In the genomic region with DNA sequence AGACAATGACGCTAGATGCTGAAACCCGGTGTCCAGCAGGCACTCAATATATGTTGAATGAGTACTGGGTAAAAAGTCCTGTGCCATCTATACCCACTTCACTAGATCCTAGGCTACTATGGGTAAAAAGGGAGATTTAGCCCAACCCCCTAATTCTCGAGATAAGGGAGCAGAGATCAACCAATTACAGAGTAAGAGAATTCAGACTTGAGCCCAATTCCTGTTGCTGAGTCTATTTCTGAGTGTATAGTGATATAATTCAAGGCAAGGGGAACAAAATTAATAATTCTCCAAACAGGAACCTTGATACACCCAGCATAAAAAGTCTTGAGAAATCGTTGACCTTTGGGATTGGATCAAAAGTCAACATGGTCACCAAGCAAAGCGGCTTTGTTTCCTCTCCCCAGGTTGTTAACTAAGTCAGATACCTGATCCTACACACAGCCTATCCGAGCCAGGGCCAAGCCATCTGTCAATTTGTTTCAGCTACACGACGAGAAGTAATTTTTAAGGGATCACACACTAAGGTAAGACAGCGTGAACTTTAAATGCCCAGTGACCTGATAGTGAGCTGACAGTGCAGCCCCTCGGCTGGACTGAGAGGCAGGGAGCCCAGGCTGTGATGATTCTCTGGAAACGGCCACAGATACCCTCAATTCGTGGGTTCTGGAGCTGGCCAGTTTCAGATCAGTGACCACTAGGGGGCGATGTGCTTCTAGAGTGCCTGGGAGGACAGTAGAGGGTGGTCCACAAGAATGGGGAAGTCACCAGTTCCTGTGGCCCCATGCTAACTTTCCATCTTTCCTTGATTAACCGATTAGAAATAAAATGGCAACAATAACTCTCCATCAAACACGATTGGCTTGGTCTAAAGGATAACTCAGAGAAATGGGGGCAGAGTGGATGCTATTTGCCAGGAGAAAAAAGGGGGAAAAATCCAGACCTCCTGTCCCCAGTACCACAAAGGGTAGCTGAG, we compare ENCODE assay signal across 8 cellular contexts. TPM values are rescaled to one million over a fixed set of nuclear protein-coding genes. Genes with fewer than 3 reads are reported as not detected.
DNase-seq lines count a peak whose midpoint lies in the region; ATAC-seq and TF ChIP-seq lines count a peak whose summit lies in the region.

No MANE protein-coding gene starts in this region.

- no peaks in the 10 kb centered on the region for H3K9me3 Mint-ChIP-seq in CD4-positive, alpha-beta T cell
- H3K9me3 Mint-ChIP-seq in progenitor cell of endocrine pancreas (ENCODE audit: low read depth), result peaks cover 7% of the 10 kb centered on the region

- H3K4me3 Mint-ChIP-seq in CD4-positive, alpha-beta T cell, result no peak overlapping the region
- peak overlapping the region; percentile 9 for H3K4me3 Mint-ChIP-seq in progenitor cell of endocrine pancreas (ENCODE audit: low read depth)

- H3K4me1 Mint-ChIP-seq in CD4-positive, alpha-beta T cell (ENCODE audit: low read depth), result peaks cover 22% of the 10 kb centered on the region
- peaks cover 47% of the 10 kb centered on the region for H3K4me1 Mint-ChIP-seq in progenitor cell of endocrine pancreas (ENCODE audit: low read depth)

- no peaks in the 10 kb centered on the region for H3K27me3 Mint-ChIP-seq in CD4-positive, alpha-beta T cell
- no peaks in the 10 kb centered on the region for H3K27me3 Mint-ChIP-seq in progenitor cell of endocrine pancreas

- TF ChIP-seq CTCF in CD4-positive, alpha-beta T cell (IDR thresholded peaks at IDR 0.05), result peak; percentile 75
- TF ChIP-seq CTCF in progenitor cell of endocrine pancreas (IDR thresholded peaks at IDR 0.05; ENCODE audit: unreplicated experiment), result peak; percentile 74

- CTCF ChIA-PET in CD4-positive, alpha-beta T cell (lab: Charles Lee), result interaction anchor here (0.6 to 1.7 kb wide), 8 partner anchors 9 to 580 kb away, joined by 3 to 7 read pairs (median 4); a partner anchor contains a TSS

- no peaks in the 10 kb centered on the region for H3K27me3 ChIP-seq in CD4-positive, alpha-beta T cell (ENCODE audit: control insufficient read depth, insufficient read depth, low read length)

- peak; percentile 50 for ATAC-seq in CD4-positive, alpha-beta T cell (ENCODE audit: poor library complexity)
- ATAC-seq in HG02884 (IDR thresholded peaks at IDR 0.05; ENCODE audit: unreplicated experiment), result no peak

- no peak overlapping the region for H3K27ac Mint-ChIP-seq in CD4-positive, alpha-beta T cell
- H3K27ac Mint-ChIP-seq in progenitor cell of endocrine pancreas, result peak overlapping the region; percentile 49

- POLR2A ChIA-PET in CD4-positive, alpha-beta T cell (lab: Charles Lee), result interaction anchor here (0.7 to 1.2 kb wide), 3 partner anchors 11 to 46 kb away, joined by 3 read pairs; a partner anchor contains a TSS

- H3K36me3 Mint-ChIP-seq in CD4-positive, alpha-beta T cell (ENCODE audit: low read depth), result peaks cover 24% of the 10 kb centered on the region
- peaks cover 14% of the 10 kb centered on the region for H3K36me3 Mint-ChIP-seq in progenitor cell of endocrine pancreas (ENCODE audit: insufficient read depth)

- intact Hi-C loops in CD4-positive, alpha-beta T cell (cut with DNase I, micrococcal nuclease), result loop anchor here in 1 of 2 experiments (2.0 kb wide), 3 partner anchors 46 to 322 kb away; a partner anchor contains a TSS

- no peaks in the 10 kb centered on the region for H3K9me3 ChIP-seq in CD4-positive, alpha-beta T cell (ENCODE audit: control insufficient read depth, low read length)

- no peak overlapping the region for H3K27ac ChIP-seq in CD4-positive, alpha-beta T cell (ENCODE audit: low read depth, low read length)

- DNase-seq in CD4-positive, alpha-beta T cell, result peak; percentile 37 to 68 (median 54)
- DNase-seq in HK-2 (ENCODE audit: unreplicated experiment) (peak; percentile 35), RPMI7951 (ENCODE audit: low read depth) (peak; percentile 62), glomerular endothelial cell (ENCODE audit: extremely low read depth, low read depth, low spot score) (peak; percentile 50), progenitor cell of endocrine pancreas (ENCODE audit: low spot score, unreplicated experiment) (peak; percentile 35), cerebellum (ENCODE audit: low spot score) (no peak)
- peak; percentile 17 for DNase-seq in activated T-helper 9 cell treated with anti-CD3 and anti-CD28 coated beads, Interleukin-2, amount 50 U/mL, for 16 hours (ENCODE audit: low read depth)

RNA-seq across cellular contexts. Expression of a gene that starts 46.2 kb away (rescaled TPM):
- total RNA-seq in CD4-positive, alpha-beta T cell, result 10 to 100 TPM; 13.4 to 13.6 TPM
- total RNA-seq in RPMI7951 (2014; rRNA removed; shearing (Covaris generic)), result 0.29 and 0.72 TPM in 2 replicates
- 15.6 and 22.2 TPM in 2 replicates for total RNA-seq in glomerular endothelial cell
- total RNA-seq in progenitor cell of endocrine pancreas, result 17.1 and 19.4 TPM in 2 replicates
- 40.4 TPM for total RNA-seq in cerebellum
